Comparison of ENCODE assay signal across 13 cellular contexts in the genomic region with DNA sequence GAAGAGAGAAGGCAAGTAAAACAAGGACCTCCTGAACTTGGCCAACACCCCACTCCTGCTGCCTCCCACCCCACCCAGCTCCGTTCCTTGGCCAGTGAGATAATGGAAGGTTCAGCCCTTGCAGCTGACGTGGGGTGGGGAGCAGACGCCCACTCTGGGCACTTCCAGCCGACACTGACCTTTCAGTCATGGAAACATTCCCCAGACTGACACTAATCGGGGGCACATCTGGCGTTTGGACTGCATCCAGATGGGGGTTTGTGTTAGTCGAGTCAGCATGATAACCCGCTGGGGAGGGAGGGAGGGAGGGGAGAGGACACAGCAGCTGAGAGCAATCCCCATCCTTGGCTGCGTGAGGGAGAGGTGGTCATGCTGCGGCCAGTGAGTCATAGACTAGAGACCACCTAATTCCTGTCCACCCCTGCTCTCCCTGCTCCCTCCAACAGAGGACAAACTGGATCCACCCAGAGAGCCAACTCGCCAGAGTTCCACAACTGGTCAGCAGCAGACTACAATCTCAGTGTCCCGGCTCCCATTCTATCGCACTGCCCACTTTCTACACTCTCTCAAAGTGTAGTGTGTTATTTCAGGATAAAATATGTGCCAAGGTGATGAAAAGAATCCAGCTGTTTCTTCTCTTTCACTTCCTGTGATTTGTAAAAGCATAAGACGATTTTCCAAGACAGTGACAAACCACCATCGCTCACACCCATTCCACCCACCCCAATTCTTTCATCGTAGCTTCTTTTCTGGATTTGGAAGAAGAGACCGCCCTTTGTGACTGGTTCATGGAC.
DNase-seq lines count a peak whose midpoint lies in the region; ATAC-seq and FAIRE-seq lines count a peak whose summit lies in the region.
"Had no signal": no experiment of that assay in that cellular context is flagged by ENCODE, and none has a peak within 500 bp of the region (broad histone marks: within the 10 kb centered on the region; RNA-seq: fewer than 3 reads in every experiment).

No MANE protein-coding gene starts in this region.

- in situ Hi-C loops in KBM-7 (cut with MboI; ENCODE audit: low pct_unique_long_range_greater_than_20kb, low sequenced_read_pairs), result no loop called here

- intact Hi-C loops in Right ventricle myocardium superior (cut with DNase I) (loop anchor here (10.0 kb wide), 1 partner anchor 122 kb away; no protein-coding TSS in a partner anchor), posterior vena cava (cut with DNase I) (no loop called here)
- intact Hi-C loops in activated CD4-positive, alpha-beta T cell treated with anti-CD3 and anti-CD28 coated beads, Interleukin-2, amount 10 ng/mL, durations not matched to agents 24 days and 14 days (cut with micrococcal nuclease), result no loop called here

- peak; percentile 67 for FAIRE-seq in TTC549 (lab: Jason Lieb, UNC)

- H3K36me3 Mint-ChIP-seq in stimulated activated memory B cell treated with anti-CD40 and anti-IgM and Interleukin-4, amounts not matched to agents 10 μg/mL and 1 μg/mL and 100 μg/mL, for 72 hours, result no peaks in the 10 kb centered on the region
- no peaks in the 10 kb centered on the region for H3K36me3 Mint-ChIP-seq in activated CD4-positive, alpha-beta T cell treated with anti-CD3 and anti-CD28 coated beads, Interleukin-2, amount 10 ng/mL, durations not matched to agents 24 days and 14 days (ENCODE audit: low read depth)

- peaks cover 7% of the 10 kb centered on the region for H3K4me1 Mint-ChIP-seq in stimulated activated memory B cell treated with anti-CD40 and anti-IgM and Interleukin-4, amounts not matched to agents 10 μg/mL and 1 μg/mL and 100 μg/mL, for 72 hours
- H3K4me1 Mint-ChIP-seq in activated CD4-positive, alpha-beta T cell treated with anti-CD3 and anti-CD28 coated beads, Interleukin-2, amount 10 ng/mL, durations not matched to agents 24 days and 14 days, result no peaks in the 10 kb centered on the region

- ATAC-seq in Right ventricle myocardium superior (ENCODE audit: poor library complexity) (peak; percentile 73), HG02588 (IDR thresholded peaks at IDR 0.05; ENCODE audit: unreplicated experiment) (no peak)
- no peak for ATAC-seq in stimulated activated memory B cell treated with anti-CD40 and anti-IgM and Interleukin-4, amounts not matched to agents 10 μg/mL and 1 μg/mL and 100 μg/mL, for 72 hours

- no peaks in the 10 kb centered on the region for H3K9me3 Mint-ChIP-seq in stimulated activated memory B cell treated with anti-CD40 and anti-IgM and Interleukin-4, amounts not matched to agents 10 μg/mL and 1 μg/mL and 100 μg/mL, for 72 hours
- H3K9me3 Mint-ChIP-seq in activated CD4-positive, alpha-beta T cell treated with anti-CD3 and anti-CD28 coated beads, Interleukin-2, amount 10 ng/mL, durations not matched to agents 24 days and 14 days, result no peaks in the 10 kb centered on the region

- no peak overlapping the region for H3K27ac Mint-ChIP-seq in stimulated activated memory B cell treated with anti-CD40 and anti-IgM and Interleukin-4, amounts not matched to agents 10 μg/mL and 1 μg/mL and 100 μg/mL, for 72 hours
- no peak overlapping the region for H3K27ac Mint-ChIP-seq in activated CD4-positive, alpha-beta T cell treated with anti-CD3 and anti-CD28 coated beads, Interleukin-2, amount 10 ng/mL, durations not matched to agents 24 days and 14 days

- H3K4me3 Mint-ChIP-seq in stimulated activated memory B cell treated with anti-CD40 and anti-IgM and Interleukin-4, amounts not matched to agents 10 μg/mL and 1 μg/mL and 100 μg/mL, for 72 hours, result no peak overlapping the region
- H3K4me3 Mint-ChIP-seq in activated CD4-positive, alpha-beta T cell treated with anti-CD3 and anti-CD28 coated beads, Interleukin-2, amount 10 ng/mL, durations not matched to agents 24 days and 14 days, result no peak overlapping the region

- H3K27me3 Mint-ChIP-seq in stimulated activated memory B cell treated with anti-CD40 and anti-IgM and Interleukin-4, amounts not matched to agents 10 μg/mL and 1 μg/mL and 100 μg/mL, for 72 hours, result peaks cover 9% of the 10 kb centered on the region
- H3K27me3 Mint-ChIP-seq in activated CD4-positive, alpha-beta T cell treated with anti-CD3 and anti-CD28 coated beads, Interleukin-2, amount 10 ng/mL, durations not matched to agents 24 days and 14 days, result no peaks in the 10 kb centered on the region

- DNase-seq in AG20443 (ENCODE audit: low spot score), result peak; percentile 77
- peak; percentile 88 for DNase-seq in Right ventricle myocardium superior
- peak; percentile 96 for DNase-seq in posterior vena cava (ENCODE audit: low spot score)
- DNase-seq in KBM-7, result no peak
- DNase-seq in activated CD4-positive, alpha-beta T cell treated with anti-CD3 and anti-CD28 coated beads, Interleukin-2, amount 10 ng/mL, durations not matched to agents 24 days and 14 days, result no peak
- DNase-seq: activated CD8-positive, alpha-beta memory T cell treated with anti-CD3 and anti-CD28 coated beads for 24 hours; cerebellar nuclear complex; NCI-H1694 treated with DMSO at 0.1 percent for 48 hours; SHP77; stimulated activated CD4-positive, alpha-beta T cell treated with anti-CD3 and anti-CD28 coated beads, Interleukin-4, amount 100 ng/mL, for 4 hours had no signal

Comparison
In these comparisons a context has a peak if more than half of its experiments do, and no peak if none do; other contexts are left out.
1. DNase-seq: peak in AG20443 (single experiment), Right ventricle myocardium superior (single experiment) and posterior vena cava (single experiment); none in KBM-7 (single experiment) and activated CD4-positive, alpha-beta T cell treated with anti-CD3 and anti-CD28 coated beads, Interleukin-2, amount 10 ng/mL, durations not matched to agents 24 days and 14 days (single experiment).